Comparison of ENCODE assay signal across 22 cellular contexts in the genomic region with DNA sequence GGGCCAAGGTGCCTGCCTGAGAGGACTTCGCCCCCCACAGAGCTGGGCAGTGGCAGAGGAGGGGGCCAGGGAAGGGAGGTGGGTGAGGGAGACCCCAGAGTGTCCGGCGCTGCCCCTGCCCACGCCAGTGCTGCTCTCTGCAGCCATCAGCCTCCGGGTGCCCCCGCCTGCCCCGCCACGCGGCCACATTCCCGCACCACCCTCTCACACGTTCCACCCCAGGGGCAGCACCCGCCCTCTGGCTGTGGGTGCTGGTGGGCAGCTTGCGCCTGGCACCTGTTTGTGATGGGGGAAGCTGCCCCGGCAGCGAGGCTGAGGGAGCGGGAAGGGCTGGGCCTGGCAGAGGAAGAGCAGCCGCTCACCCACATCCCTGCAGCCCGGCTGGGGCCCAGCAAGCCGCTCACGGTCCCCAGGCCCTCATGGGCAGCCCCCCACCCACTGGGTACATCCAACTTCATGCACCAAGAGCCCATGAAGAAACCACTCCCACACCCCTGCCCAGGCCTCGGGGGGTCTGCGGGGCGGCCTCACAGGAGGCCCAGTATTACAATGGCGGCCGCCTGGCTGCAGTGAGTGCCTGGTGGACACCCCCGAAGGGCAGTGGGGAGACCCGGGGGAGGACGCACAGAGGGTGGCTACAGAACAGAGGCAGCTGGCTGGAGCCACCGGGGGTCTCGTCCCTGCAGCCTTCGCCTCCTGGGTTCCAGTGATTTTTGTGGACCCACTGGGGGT. TPM values are rescaled to one million over a fixed set of nuclear protein-coding genes. Genes with fewer than 3 reads are reported as not detected.
DNase-seq lines count a peak whose midpoint lies in the region; ATAC-seq, FAIRE-seq and TF ChIP-seq lines count a peak whose summit lies in the region.
"Had no signal": no experiment of that assay in that cellular context is flagged by ENCODE, and none has a peak within 500 bp of the region (broad histone marks: within the 10 kb centered on the region; RNA-seq: fewer than 3 reads in every experiment).

No MANE protein-coding gene starts in this region.

- H4K20me1 ChIP-seq in astrocyte (ENCODE audit: insufficient read depth, low read length): peaks cover 60% of the 10 kb centered on the region
- peaks cover 5% of the 10 kb centered on the region; the same call in 1 of the 2 replicates for H4K20me1 ChIP-seq in HepG2 (ENCODE audit: insufficient read depth, low read length)

- DNase-seq in astrocyte (ENCODE audit: low read depth): no peak
- DNase-seq in HepG2 (ENCODE audit: low spot score): no peak
- DNase-seq in psoas muscle: peak in 1 of 2 donors; percentile 48
- DNase-seq in SHP77 (lab: John Stamatoyannopoulos, UW): no peak
- no peak for DNase-seq in effector CD4-positive, alpha-beta T cell
- DNase-seq in stimulated activated CD4-positive, alpha-beta T cell treated with anti-CD3 and anti-CD28 coated beads, Interleukin-1b, Interleukin-23, amount 100 ng/mL, for 48 hours: no peak
- DNase-seq: BE2C; Caco-2; CD4-positive, alpha-beta T cell; DND-41; H7; NCI-H1105; NCI-H2029 treated with DMSO at 0.1 percent for 48 hours; NCI-H524 treated with DMSO at 0.1 percent for 48 hours; NCI-H82; Peyer's patch had no signal

- H3K4me1 Mint-ChIP-seq in astrocyte (ENCODE audit: low read depth, unreplicated experiment): peaks cover 4% of the 10 kb centered on the region

- TF ChIP-seq POLR2A in HepG2 (IDR thresholded peaks at IDR 0.05; ENCODE audit: insufficient read depth in 1 of 2, low read depth in 2 of 2, low read length in 2 of 2): no peak

- H3K9me3 Mint-ChIP-seq in astrocyte (ENCODE audit: unreplicated experiment): no peaks in the 10 kb centered on the region
- H3K9me3 Mint-ChIP-seq: CD4-positive, alpha-beta T cell had no signal

- CTCF ChIA-PET in HEK293 (lab: Yijun Ruan, JAX): interaction anchor here (0.6 kb wide), 1 partner anchor 9 kb away, joined by 3 read pairs; no protein-coding TSS in a partner anchor
- CTCF ChIA-PET in HepG2 (lab: Yijun Ruan, JAX; ENCODE audit: low intra/inter-chr PET ratio, low total read pairs): no interaction called here

- FAIRE-seq in astrocyte (lab: Jason Lieb, UNC) (no peak), HepG2 (lab: Jason Lieb, UNC) (no peak)
- FAIRE-seq: GM18507, GM19239 had no signal

- TF ChIP-seq EP300 in HepG2 (IDR thresholded peaks at IDR 0.05; ENCODE audit: low read depth in 2 of 2, low read length in 2 of 2) (no peak), HepG2 (CRISPR knock-in tag; IDR thresholded peaks at IDR 0.05; ENCODE audit: borderline replicate concordance) (no peak)

- H2AFZ ChIP-seq in astrocyte (ENCODE audit: low read depth, low read length) (no peak overlapping the region), HepG2 (ENCODE audit: low read length) (no peak overlapping the region)

- H3K36me3 ChIP-seq in HEK293 (ENCODE audit: control insufficient read depth in 2 of 2, insufficient read depth in 1 of 2, low read length in 2 of 2): no peaks in the 10 kb centered on the region
- H3K36me3 ChIP-seq in astrocyte (ENCODE audit: insufficient read depth, low read length): no peaks in the 10 kb centered on the region
- no peaks in the 10 kb centered on the region; a peak in 1 of 5 replicates for H3K36me3 ChIP-seq in HepG2 (replicated peaks in 1 of 2; ENCODE audit: control insufficient read depth in 1 of 2, insufficient read depth in 2 of 2, low read length in 2 of 2)
- peaks cover 0 to 3% of the 10 kb centered on the region in 2 donors for H3K36me3 ChIP-seq in psoas muscle (ENCODE audit: insufficient read depth in 1 of 2, low read depth in 1 of 2)
- H3K36me3 ChIP-seq: BE2C had no signal

- H3K4me1 ChIP-seq in HEK293 (ENCODE audit: control insufficient read depth, insufficient read depth, low read length) (0 out of 2 replicates have a peak, but pooled peaks cover 2% of the 10 kb centered on the region), astrocyte (ENCODE audit: insufficient read depth, low read length) (peaks cover 5% of the 10 kb centered on the region), HepG2 (ENCODE audit: insufficient read depth, low read length) (peaks cover 14% of the 10 kb centered on the region), psoas muscle (peaks cover 30% of the 10 kb centered on the region)
- H3K4me1 ChIP-seq: Caco-2, SJSA1 had no signal

- no peak for TF ChIP-seq CTCF in HEK293 (tag by site-specific recombination; IDR thresholded peaks at IDR 0.05)
- no peak for TF ChIP-seq CTCF in astrocyte (IDR thresholded peaks at IDR 0.05; ENCODE audit: insufficient read depth, low read depth, low read length)
- no peak for TF ChIP-seq CTCF in HepG2 (CRISPR knock-in tag; IDR thresholded peaks at IDR 0.05)
- no peak for TF ChIP-seq CTCF in psoas muscle (IDR thresholded peaks at IDR 0.05)

- POLR2A ChIA-PET in HEK293 (lab: Yijun Ruan, JAX): no interaction called here
- POLR2A ChIA-PET in HepG2 (lab: Yijun Ruan, JAX): no interaction called here

- H3K4me3 ChIP-seq in HEK293 (ENCODE audit: low read depth, low read length): no peak overlapping the region
- no peak overlapping the region for H3K4me3 ChIP-seq in astrocyte (ENCODE audit: insufficient read depth, low read depth, low read length)
- no peak overlapping the region for H3K4me3 ChIP-seq in HepG2 (replicated peaks in 1 of 3; ENCODE audit: insufficient read depth in 1 of 3, low read depth in 2 of 3, low read length in 3 of 3)
- no peak overlapping the region for H3K4me3 ChIP-seq in psoas muscle
- H3K4me3 ChIP-seq: Peyer's patch, SJSA1 had no signal

- H3K27ac Mint-ChIP-seq in astrocyte (ENCODE audit: unreplicated experiment): peak overlapping the region; percentile 78
- H3K27ac Mint-ChIP-seq: CD4-positive, alpha-beta T cell had no signal

- in situ Hi-C loops in HepG2 (cut with HindIII; ENCODE audit: extremely low pct_ligation_motif_present, low pct_unique_long_range_greater_than_20kb): no loop called here

- no peak for TF ChIP-seq RAD21 in HepG2 (CRISPR knock-in tag; IDR thresholded peaks at IDR 0.05)

- intact Hi-C loops in HepG2 (cut with micrococcal nuclease; ENCODE audit: unreplicated experiment): no loop called here
- intact Hi-C loops in psoas muscle (cut with DNase I): no loop called here

- H3K9me3 ChIP-seq in HEK293 (ENCODE audit: control insufficient read depth, insufficient read depth, low read depth, low read length) (no peaks in the 10 kb centered on the region), astrocyte (ENCODE audit: insufficient read depth, low read depth, low read length) (no peaks in the 10 kb centered on the region), HepG2 (ENCODE audit: low read length) (no peaks in the 10 kb centered on the region), psoas muscle (no peaks in the 10 kb centered on the region)
- H3K9me3 ChIP-seq: BE2C, Caco-2, Peyer's patch, SJSA1 had no signal

- H3K9ac ChIP-seq in astrocyte (ENCODE audit: low read length) (no peak overlapping the region), HepG2 (ENCODE audit: insufficient read depth, low read depth, low read length) (no peak overlapping the region)

- H3K79me2 ChIP-seq in astrocyte (ENCODE audit: insufficient read depth, low read length) (peaks cover 65% of the 10 kb centered on the region), HepG2 (ENCODE audit: insufficient read depth, low read length) (peaks cover 5% of the 10 kb centered on the region)

- H3K27me3 ChIP-seq in astrocyte (ENCODE audit: insufficient read depth, low read length): no peaks in the 10 kb centered on the region
- no peaks in the 10 kb centered on the region for H3K27me3 ChIP-seq in HepG2 (ENCODE audit: control insufficient read depth in 1 of 2, insufficient read depth in 2 of 2, low read length in 2 of 2)
- H3K27me3 ChIP-seq in psoas muscle (ENCODE audit: insufficient read depth in 3 of 3, low read length in 2 of 3): no peaks in the 10 kb centered on the region
- H3K27me3 ChIP-seq: BE2C, Peyer's patch, SJSA1 had no signal

- ATAC-seq in HepG2 (no peak), psoas muscle (no peak), GM18511 (IDR thresholded peaks at IDR 0.05; ENCODE audit: unreplicated experiment) (no peak)

- no TSS peak for BruUV-seq in HepG2 (replicated peaks; lab: Mats Ljungman, UMichigan)

- H3K27ac ChIP-seq in HEK293 (ENCODE audit: extremely low read depth, low read depth, low read length) (no peak overlapping the region), astrocyte (ENCODE audit: low read depth, low read length) (no peak overlapping the region), HepG2 (ENCODE audit: extremely low read length, insufficient read depth, low read length) (no peak overlapping the region), psoas muscle (peak overlapping the region; percentile 30)
- H3K27ac ChIP-seq: HL-60, Peyer's patch, SJSA1 had no signal

- H3K4me3 Mint-ChIP-seq in astrocyte (ENCODE audit: unreplicated experiment): no peak overlapping the region
- H3K4me3 Mint-ChIP-seq: CD4-positive, alpha-beta T cell had no signal

- H3K36me3 Mint-ChIP-seq in astrocyte (ENCODE audit: low read depth, unreplicated experiment): peaks cover 2% of the 10 kb centered on the region

- 94% methylated on average over 20 of the region's 31 CpGs for WGBS in HepG2 (ENCODE audit: low lambda C conversion rate)
- WGBS in psoas muscle, 3 donors: 91 to 97% (median 93%) methylated on average over 24 to 31 of the region's 31 CpGs

- H3K27me3 Mint-ChIP-seq in astrocyte (ENCODE audit: low read depth, unreplicated experiment): no peaks in the 10 kb centered on the region
- H3K27me3 Mint-ChIP-seq: CD4-positive, alpha-beta T cell had no signal

- H3K4me2 ChIP-seq in astrocyte (ENCODE audit: low read length): no peak overlapping the region
- H3K4me2 ChIP-seq in HepG2 (ENCODE audit: low read depth, low read length): no peak overlapping the region

RNA-seq across cellular contexts. Expression of a gene that starts 14.0 kb away (rescaled TPM):
- total RNA-seq in astrocyte (39.3 and 43.2 TPM in 2 replicates), HepG2 (2016; rRNA removed; fragmentation: Illumina TruSeq; extraction: Trizol) (5.8 and 10.4 TPM in 2 replicates), psoas muscle (100 to 1,000 TPM in 1 of 4 donors, 10 to 100 TPM in 3; 20.9 to 138 (median 76.9) TPM)
- total RNA-seq in HepG2 (2016; cell fraction: cytosol; rRNA removed; fragmentation: Illumina TruSeq; extraction: Trizol; ENCODE audit: low read depth): 3.3 and 3.8 TPM in 2 replicates
- total RNA-seq in HepG2 (2016; cell fraction: insoluble cytoplasmic fraction; rRNA removed; fragmentation: Illumina TruSeq; extraction: Trizol): 6.5 and 12.4 TPM in 2 replicates
- total RNA-seq in HepG2 (2016; cell fraction: membrane; rRNA removed; fragmentation: Illumina TruSeq; extraction: Trizol): 7.7 and 8.1 TPM in 2 replicates
- total RNA-seq in HepG2 (2016; cell fraction: nucleus; rRNA removed; fragmentation: Illumina TruSeq; extraction: Trizol): 10.4 and 12.1 TPM in 2 replicates
- polyA plus RNA-seq in HepG2 (2011; rRNA removed) (8.6 and 10.8 TPM in 2 replicates), psoas muscle (10 to 100 TPM; 18.5 to 47.2 (median 20.2) TPM)
- polyA plus RNA-seq in HepG2 (2011; cell fraction: cytosol; rRNA removed): 4.1 and 8.0 TPM in 2 replicates
- polyA plus RNA-seq in HepG2 (2011; cell fraction: nucleus; rRNA removed): 53.6 and 82.3 TPM in 2 replicates
- polyA plus RNA-seq in HepG2 (2012): 10.8 and 11.3 TPM in 2 replicates
- 1.0 and 1.1 TPM in 2 replicates for polyA plus RNA-seq in HepG2 (2016; cell fraction: cytosol; fragmentation: Illumina TruSeq; extraction: Trizol; ENCODE audit: low read depth)
- 6.7 and 7.7 TPM in 2 replicates for polyA plus RNA-seq in HepG2 (2016; cell fraction: insoluble cytoplasmic fraction; fragmentation: Illumina TruSeq; extraction: Trizol; ENCODE audit: low read depth)
- polyA plus RNA-seq in HepG2 (2016; cell fraction: membrane; fragmentation: Illumina TruSeq; extraction: Trizol; ENCODE audit: low read depth): 2.8 and 3.4 TPM in 2 replicates
- 33.1 and 36.3 TPM in 2 replicates for polyA plus RNA-seq in HepG2 (2016; cell fraction: nucleus; fragmentation: Illumina TruSeq; extraction: Trizol; ENCODE audit: insufficient read depth, low read depth)
- 21.5 and 30.2 TPM in 2 replicates for polyA minus RNA-seq in HepG2 (2011; rRNA and poly(A)+ RNA removed; ENCODE audit: low replicate concordance)
- polyA minus RNA-seq in HepG2 (2011; cell fraction: cytosol; rRNA and poly(A)+ RNA removed): 9.8 and 12.0 TPM in 2 replicates
- polyA minus RNA-seq in HepG2 (2011; cell fraction: nucleus; rRNA and poly(A)+ RNA removed): 13.0 and 13.4 TPM in 2 replicates

RNA-seq across cellular contexts. Expression of a gene that starts 45.5 kb away (rescaled TPM):
- total RNA-seq in astrocyte (61.6 and 67.9 TPM in 2 replicates), HepG2 (2016; rRNA removed; fragmentation: Illumina TruSeq; extraction: Trizol) (28.4 and 43.6 TPM in 2 replicates), psoas muscle (10 to 100 TPM; 83.5 to 95.0 (median 88.3) TPM)
- 18.3 and 20.2 TPM in 2 replicates for total RNA-seq in HepG2 (2016; cell fraction: cytosol; rRNA removed; fragmentation: Illumina TruSeq; extraction: Trizol; ENCODE audit: low read depth)
- 23.3 and 42.4 TPM in 2 replicates for total RNA-seq in HepG2 (2016; cell fraction: insoluble cytoplasmic fraction; rRNA removed; fragmentation: Illumina TruSeq; extraction: Trizol)
- 47.5 and 49.4 TPM in 2 replicates for total RNA-seq in HepG2 (2016; cell fraction: membrane; rRNA removed; fragmentation: Illumina TruSeq; extraction: Trizol)
- total RNA-seq in HepG2 (2016; cell fraction: nucleus; rRNA removed; fragmentation: Illumina TruSeq; extraction: Trizol): 33.1 and 35.0 TPM in 2 replicates
- polyA plus RNA-seq in HepG2 (2011; rRNA removed) (27.5 and 40.8 TPM in 2 replicates), psoas muscle (100 to 1,000 TPM in 1 of 3 donors, 10 to 100 TPM in 2; 64.9 to 133 (median 83.4) TPM)
- polyA plus RNA-seq in HepG2 (2011; cell fraction: cytosol; rRNA removed): 31.3 and 45.7 TPM in 2 replicates
- polyA plus RNA-seq in HepG2 (2011; cell fraction: nucleus; rRNA removed): 143 and 178 TPM in 2 replicates
- polyA plus RNA-seq in HepG2 (2012): 38.3 and 41.3 TPM in 2 replicates
- polyA plus RNA-seq in HepG2 (2016; cell fraction: cytosol; fragmentation: Illumina TruSeq; extraction: Trizol; ENCODE audit: low read depth): 12.4 and 14.0 TPM in 2 replicates
- polyA plus RNA-seq in HepG2 (2016; cell fraction: insoluble cytoplasmic fraction; fragmentation: Illumina TruSeq; extraction: Trizol; ENCODE audit: low read depth): 24.8 and 28.5 TPM in 2 replicates
- 31.5 and 34.3 TPM in 2 replicates for polyA plus RNA-seq in HepG2 (2016; cell fraction: membrane; fragmentation: Illumina TruSeq; extraction: Trizol; ENCODE audit: low read depth)
- 76.9 and 78.9 TPM in 2 replicates for polyA plus RNA-seq in HepG2 (2016; cell fraction: nucleus; fragmentation: Illumina TruSeq; extraction: Trizol; ENCODE audit: insufficient read depth, low read depth)
- 2.2 and 54.9 TPM in 2 replicates for polyA minus RNA-seq in HepG2 (2011; rRNA and poly(A)+ RNA removed; ENCODE audit: low replicate concordance)
- polyA minus RNA-seq in HepG2 (2011; cell fraction: cytosol; rRNA and poly(A)+ RNA removed): 24.1 and 27.3 TPM in 2 replicates
- 21.8 and 30.2 TPM in 2 replicates for polyA minus RNA-seq in HepG2 (2011; cell fraction: nucleus; rRNA and poly(A)+ RNA removed)

RNA-seq across cellular contexts. Expression of a gene that starts 56.2 kb away (rescaled TPM):
- total RNA-seq in astrocyte (294 and 325 TPM in 2 replicates), HepG2 (2016; rRNA removed; fragmentation: Illumina TruSeq; extraction: Trizol) (426 and 535 TPM in 2 replicates), psoas muscle (100 to 1,000 TPM; 279 to 560 (median 304) TPM)
- total RNA-seq in HepG2 (2016; cell fraction: cytosol; rRNA removed; fragmentation: Illumina TruSeq; extraction: Trizol; ENCODE audit: low read depth): 2,785 and 3,522 TPM in 2 replicates
- 340 and 561 TPM in 2 replicates for total RNA-seq in HepG2 (2016; cell fraction: insoluble cytoplasmic fraction; rRNA removed; fragmentation: Illumina TruSeq; extraction: Trizol)
- 1,902 and 2,313 TPM in 2 replicates for total RNA-seq in HepG2 (2016; cell fraction: membrane; rRNA removed; fragmentation: Illumina TruSeq; extraction: Trizol)
- total RNA-seq in HepG2 (2016; cell fraction: nucleus; rRNA removed; fragmentation: Illumina TruSeq; extraction: Trizol): 168 and 177 TPM in 2 replicates
- polyA plus RNA-seq in HepG2 (2011; rRNA removed) (613 and 728 TPM in 2 replicates), psoas muscle (100 to 1,000 TPM; 490 to 762 (median 618) TPM)
- 837 and 1,257 TPM in 2 replicates for polyA plus RNA-seq in HepG2 (2011; cell fraction: cytosol; rRNA removed)
- 557 and 562 TPM in 2 replicates for polyA plus RNA-seq in HepG2 (2011; cell fraction: nucleus; rRNA removed)
- polyA plus RNA-seq in HepG2 (2012): 539 and 705 TPM in 2 replicates
- polyA plus RNA-seq in HepG2 (2016; cell fraction: cytosol; fragmentation: Illumina TruSeq; extraction: Trizol; ENCODE audit: low read depth): 3,701 and 4,930 TPM in 2 replicates
- 454 and 583 TPM in 2 replicates for polyA plus RNA-seq in HepG2 (2016; cell fraction: insoluble cytoplasmic fraction; fragmentation: Illumina TruSeq; extraction: Trizol; ENCODE audit: low read depth)
- 2,313 and 2,706 TPM in 2 replicates for polyA plus RNA-seq in HepG2 (2016; cell fraction: membrane; fragmentation: Illumina TruSeq; extraction: Trizol; ENCODE audit: low read depth)
- 387 and 420 TPM in 2 replicates for polyA plus RNA-seq in HepG2 (2016; cell fraction: nucleus; fragmentation: Illumina TruSeq; extraction: Trizol; ENCODE audit: insufficient read depth, low read depth)
- polyA minus RNA-seq in HepG2 (2011; rRNA and poly(A)+ RNA removed; ENCODE audit: low replicate concordance): 195 and 435 TPM in 2 replicates
- 211 and 241 TPM in 2 replicates for polyA minus RNA-seq in HepG2 (2011; cell fraction: cytosol; rRNA and poly(A)+ RNA removed)
- 51.6 and 73.4 TPM in 2 replicates for polyA minus RNA-seq in HepG2 (2011; cell fraction: nucleus; rRNA and poly(A)+ RNA removed)
